Comparison of ENCODE assay signal across 10 cellular contexts in the genomic region with DNA sequence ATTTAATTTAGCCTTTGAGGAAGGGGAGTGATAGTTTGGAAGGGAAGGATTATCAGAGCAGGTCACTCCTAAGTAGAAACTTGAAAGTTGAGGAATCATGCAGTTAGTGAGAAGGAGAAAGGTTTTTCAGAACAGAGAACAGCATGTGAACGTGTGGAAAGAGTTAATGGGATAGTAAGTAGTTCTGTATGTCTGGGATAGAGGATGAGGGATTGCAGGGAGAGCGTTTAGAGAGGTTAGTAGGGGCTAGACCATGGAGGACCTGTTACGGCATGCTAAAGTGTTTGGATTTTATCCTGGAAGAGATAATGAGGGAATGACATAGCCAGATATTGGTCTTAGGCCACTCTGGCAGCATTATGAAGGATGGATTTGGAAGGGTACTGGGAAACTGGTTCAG. TPM values are rescaled to one million over a fixed set of nuclear protein-coding genes. Genes with fewer than 3 reads are reported as not detected.
DNase-seq lines count a peak whose midpoint lies in the region; ATAC-seq and TF ChIP-seq lines count a peak whose summit lies in the region.
"Had no signal": no experiment of that assay in that cellular context is flagged by ENCODE, and none has a peak within 500 bp of the region (broad histone marks: within the 10 kb centered on the region; RNA-seq: fewer than 3 reads in every experiment).

No MANE protein-coding gene starts in this region.

- H3K36me3 Mint-ChIP-seq in activated T-helper 1 cell treated with anti-CD3 and anti-CD28 coated beads, Interleukin-12 subunit alpha, Interleukin-12 subunit beta, Interleukin-2, Interleukin-4 antibody, amounts not matched to agents 30 ng/mL and 10 ng/mL and 1 ng/mL, durations not matched to agents 14 hours and 24 hours and 36 hours (ENCODE audit: low read depth), result peaks cover 31% of the 10 kb centered on the region
- peaks cover 20% of the 10 kb centered on the region for H3K36me3 Mint-ChIP-seq in memory B cell

- no peaks in the 10 kb centered on the region for H3K27me3 ChIP-seq in BLaER1
- no peaks in the 10 kb centered on the region for H3K27me3 ChIP-seq in HAP-1 (ENCODE audit: low read depth)
- H3K27me3 ChIP-seq in lower lobe of right lung (ENCODE audit: low read depth), result no peaks in the 10 kb centered on the region

- H3K4me2 ChIP-seq in BLaER1, result peak overlapping the region; percentile 98

- H3K36me3 ChIP-seq in BLaER1 (peaks cover 34% of the 10 kb centered on the region), HAP-1 (replicated peaks) (0 out of 2 replicates have a peak, but pooled peaks cover 3% of the 10 kb centered on the region), lower lobe of right lung (no peaks in the 10 kb centered on the region)

- peaks cover 31% of the 10 kb centered on the region; the same call in 1 of the 2 replicates for H4K20me1 ChIP-seq in BLaER1

- H3K4me3 ChIP-seq in BLaER1 (peak overlapping the region; percentile 83), HAP-1 (peak overlapping the region; percentile 65), lower lobe of right lung (no peak overlapping the region)

- DNase-seq in HAP-1 (ENCODE audit: low spot score in 2 of 2), result no peak
- DNase-seq in activated T-helper 1 cell treated with anti-CD3 and anti-CD28 coated beads, Interleukin-12 subunit alpha, Interleukin-12 subunit beta, Interleukin-2, Interleukin-4 antibody, amounts not matched to agents 30 ng/mL and 10 ng/mL and 1 ng/mL, durations not matched to agents 14 hours and 24 hours and 36 hours (ENCODE audit: low spot score), result no peak
- no peak for DNase-seq in memory B cell (ENCODE audit: low spot score in 2 of 2)
- DNase-seq in lower lobe of right lung, result no peak
- DNase-seq in sciatic nerve (ENCODE audit: low spot score), result no peak
- no peak for DNase-seq in activated CD8-positive, alpha-beta memory T cell treated with anti-CD3 and anti-CD28 coated beads for 24 hours
- DNase-seq in A172 (ENCODE audit: low spot score), result no peak
- DNase-seq: activated effector memory CD4-positive, alpha-beta T cell treated with anti-CD3 and anti-CD28 coated beads, Interleukin-2, amount 50 U/mL, for 16 hours; DMS79 treated with DMSO at 0.1 percent for 48 hours had no signal

- H3K9me3 ChIP-seq in BLaER1 (peaks cover 47% of the 10 kb centered on the region), HAP-1 (peaks cover 2% of the 10 kb centered on the region), lower lobe of right lung (no peaks in the 10 kb centered on the region)

- H3K9me3 Mint-ChIP-seq in activated T-helper 1 cell treated with anti-CD3 and anti-CD28 coated beads, Interleukin-12 subunit alpha, Interleukin-12 subunit beta, Interleukin-2, Interleukin-4 antibody, amounts not matched to agents 30 ng/mL and 10 ng/mL and 1 ng/mL, durations not matched to agents 14 hours and 24 hours and 36 hours, result peaks cover 7% of the 10 kb centered on the region
- no peaks in the 10 kb centered on the region for H3K9me3 Mint-ChIP-seq in memory B cell

- H3K4me1 ChIP-seq in BLaER1, result peaks cover 37% of the 10 kb centered on the region
- peaks cover 16% of the 10 kb centered on the region for H3K4me1 ChIP-seq in HAP-1
- H3K4me1 ChIP-seq in lower lobe of right lung, result peaks cover 22% of the 10 kb centered on the region

- in situ Hi-C loops in HAP-1 (cut with MboI; ENCODE audit: low sequenced_read_pairs), result no loop called here

- intact Hi-C loops in activated T-helper 1 cell treated with anti-CD3 and anti-CD28 coated beads, Interleukin-12 subunit alpha, Interleukin-12 subunit beta, Interleukin-2, Interleukin-4 antibody, amounts not matched to agents 30 ng/mL and 10 ng/mL and 1 ng/mL, durations not matched to agents 14 hours and 24 hours and 36 hours (cut with micrococcal nuclease), result no loop called here
- intact Hi-C loops in lower lobe of right lung (cut with DNase I) (no loop called here), sciatic nerve (cut with DNase I) (no loop called here)

- H3K4me1 Mint-ChIP-seq in activated T-helper 1 cell treated with anti-CD3 and anti-CD28 coated beads, Interleukin-12 subunit alpha, Interleukin-12 subunit beta, Interleukin-2, Interleukin-4 antibody, amounts not matched to agents 30 ng/mL and 10 ng/mL and 1 ng/mL, durations not matched to agents 14 hours and 24 hours and 36 hours (ENCODE audit: low read depth), result peaks cover 51% of the 10 kb centered on the region
- peaks cover 30% of the 10 kb centered on the region for H3K4me1 Mint-ChIP-seq in memory B cell

- H3K27ac ChIP-seq in BLaER1 (no peak overlapping the region), lower lobe of right lung (no peak overlapping the region)

- peak overlapping the region; percentile 92; the same call in 1 of the 2 replicates for H3K9ac ChIP-seq in BLaER1

- TF ChIP-seq CTCF in lower lobe of right lung (IDR thresholded peaks at IDR 0.05), result no peak

- H3K27me3 Mint-ChIP-seq in activated T-helper 1 cell treated with anti-CD3 and anti-CD28 coated beads, Interleukin-12 subunit alpha, Interleukin-12 subunit beta, Interleukin-2, Interleukin-4 antibody, amounts not matched to agents 30 ng/mL and 10 ng/mL and 1 ng/mL, durations not matched to agents 14 hours and 24 hours and 36 hours (ENCODE audit: insufficient read depth), result peaks cover 4% of the 10 kb centered on the region
- H3K27me3 Mint-ChIP-seq in memory B cell, result no peaks in the 10 kb centered on the region

- H3K27ac Mint-ChIP-seq in activated T-helper 1 cell treated with anti-CD3 and anti-CD28 coated beads, Interleukin-12 subunit alpha, Interleukin-12 subunit beta, Interleukin-2, Interleukin-4 antibody, amounts not matched to agents 30 ng/mL and 10 ng/mL and 1 ng/mL, durations not matched to agents 14 hours and 24 hours and 36 hours, result peak overlapping the region; percentile 18
- H3K27ac Mint-ChIP-seq in memory B cell, result no peak overlapping the region

- H3K4me3 Mint-ChIP-seq in activated T-helper 1 cell treated with anti-CD3 and anti-CD28 coated beads, Interleukin-12 subunit alpha, Interleukin-12 subunit beta, Interleukin-2, Interleukin-4 antibody, amounts not matched to agents 30 ng/mL and 10 ng/mL and 1 ng/mL, durations not matched to agents 14 hours and 24 hours and 36 hours, result peak overlapping the region; percentile 86
- peak overlapping the region; percentile 8 for H3K4me3 Mint-ChIP-seq in memory B cell

- no peak for ATAC-seq in memory B cell (ENCODE audit: low read depth)
- ATAC-seq in lower lobe of right lung, result no peak
- ATAC-seq in sciatic nerve, result no peak

RNA-seq across cellular contexts. Expression of a gene that starts 1.8 kb away (rescaled TPM):
- 24.6 and 25.0 TPM in 2 replicates for total RNA-seq in activated T-helper 1 cell treated with anti-CD3 and anti-CD28 coated beads, Interleukin-12 subunit alpha, Interleukin-12 subunit beta, Interleukin-2, Interleukin-4 antibody, amounts not matched to agents 30 ng/mL and 10 ng/mL and 1 ng/mL, durations not matched to agents 14 hours and 24 hours and 36 hours
- total RNA-seq in lower lobe of right lung (29.5 TPM), sciatic nerve (46.1 TPM)
- 14.8 and 16.7 TPM in 2 replicates for total RNA-seq in A172 (2014; rRNA removed; shearing (Covaris generic))

RNA-seq across cellular contexts. Expression of a gene that starts 44.2 kb away (rescaled TPM):
- 0.66 and 1.3 TPM in 2 replicates for total RNA-seq in activated T-helper 1 cell treated with anti-CD3 and anti-CD28 coated beads, Interleukin-12 subunit alpha, Interleukin-12 subunit beta, Interleukin-2, Interleukin-4 antibody, amounts not matched to agents 30 ng/mL and 10 ng/mL and 1 ng/mL, durations not matched to agents 14 hours and 24 hours and 36 hours
- total RNA-seq in lower lobe of right lung, result 5.9 TPM
- total RNA-seq in sciatic nerve, result 7.6 TPM
- total RNA-seq in A172 (2014; rRNA removed; shearing (Covaris generic)), result 1.6 and 6.5 TPM in 2 replicates

RNA-seq across cellular contexts. Expression of a gene that starts 44.3 kb away (rescaled TPM):
- total RNA-seq in activated T-helper 1 cell treated with anti-CD3 and anti-CD28 coated beads, Interleukin-12 subunit alpha, Interleukin-12 subunit beta, Interleukin-2, Interleukin-4 antibody, amounts not matched to agents 30 ng/mL and 10 ng/mL and 1 ng/mL, durations not matched to agents 14 hours and 24 hours and 36 hours, result 48.3 and 51.0 TPM in 2 replicates
- total RNA-seq in lower lobe of right lung (21.9 TPM), sciatic nerve (17.9 TPM)
- total RNA-seq in A172 (2014; rRNA removed; shearing (Covaris generic)), result 76.1 and 91.6 TPM in 2 replicates
